ENCODE assay signal across 2 cellular contexts in genomic region chr3:61065451-61066011, GRCh38.
TF ChIP-seq lines count a peak whose summit lies in the region.

No MANE protein-coding gene starts in this region.

TF ChIP-seq in HepG2, 621 proteins besides CTCF, POLR2A, EP300 and RAD21:
- TF ChIP-seq MAFF (IDR thresholded peaks at IDR 0.05; ENCODE audit: low read depth, low read length) (peak; percentile 73), TERF1 (CRISPR knock-in tag; IDR thresholded peaks at IDR 0.05) (no peak), ZSCAN30 (CRISPR knock-in tag; IDR thresholded peaks at IDR 0.05) (no peak), MAFK (conservative IDR thresholded peaks at IDR 0.05 in 1 of 2, IDR thresholded peaks at IDR 0.05 in 1 of 2; ENCODE audit: low read length in 2 of 2) (peak; percentile 60 to 85), STAT6 (CRISPR knock-in tag; IDR thresholded peaks at IDR 0.05; ENCODE audit: borderline replicate concordance) (no peak), ZNF281 (CRISPR knock-in tag; IDR thresholded peaks at IDR 0.05; ENCODE audit: borderline replicate concordance) (no peak), ATF4 (CRISPR knock-in tag; IDR thresholded peaks at IDR 0.05) (no peak), ZNF781 (CRISPR knock-in tag; IDR thresholded peaks at IDR 0.05; ENCODE audit: borderline replicate concordance, not compliant biosample characterization) (no peak), PHF20 (CRISPR knock-in tag; IDR thresholded peaks at IDR 0.05) (no peak), GPN1 (CRISPR knock-in tag; IDR thresholded peaks at IDR 0.05; ENCODE audit: borderline replicate concordance) (no peak), ZNF460 (CRISPR knock-in tag; IDR thresholded peaks at IDR 0.05; ENCODE audit: borderline replicate concordance) (no peak), ZNF331 (CRISPR knock-in tag; IDR thresholded peaks at IDR 0.05) (no peak), ZNF747 (CRISPR knock-in tag; IDR thresholded peaks at IDR 0.05; ENCODE audit: borderline replicate concordance) (no peak), CERS6 (CRISPR knock-in tag; IDR thresholded peaks at IDR 0.05) (no peak), MBNL3 (CRISPR knock-in tag; conservative IDR thresholded peaks at IDR 0.05) (no peak), NBN (conservative IDR thresholded peaks at IDR 0.05) (no peak)

TF ChIP-seq in IMR-90, 13 proteins besides CTCF, POLR2A, EP300 and RAD21:
- peak; percentile 59 for TF ChIP-seq MAFK (IDR thresholded peaks at IDR 0.05; ENCODE audit: low read depth, low read length)
- TF ChIP-seq MAZ (IDR thresholded peaks at IDR 0.05; ENCODE audit: borderline replicate concordance, low read depth, low read length), result no peak
